19 cellular contexts compared by ENCODE assay signal in the genomic region with DNA sequence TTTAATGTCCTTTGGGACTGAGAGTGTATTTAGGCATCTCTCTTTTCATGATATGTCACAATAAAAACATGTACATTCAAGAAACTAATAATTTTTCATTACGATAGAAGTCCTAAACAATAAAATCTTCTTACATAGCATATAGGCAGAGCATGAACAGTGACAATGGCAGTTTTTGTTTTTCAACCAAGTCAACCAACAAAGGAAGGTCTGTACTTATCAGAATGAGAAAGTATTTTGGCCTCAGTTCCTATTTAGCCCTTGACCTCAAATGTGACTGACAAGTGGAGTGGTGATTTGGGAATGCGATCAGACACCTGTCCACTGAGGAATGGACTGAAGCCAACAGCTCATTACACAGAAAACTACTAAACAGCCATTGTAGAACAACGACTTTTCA.
"Had no signal": no experiment of that assay in that cellular context is flagged by ENCODE, and none has a peak within 500 bp of the region (broad histone marks: within the 10 kb centered on the region; RNA-seq: fewer than 3 reads in every experiment).

No MANE protein-coding gene starts in this region.

- H3K4me3 ChIP-seq: heart right ventricle, mucosa of descending colon, tibial artery, upper lobe of left lung, uterus had no signal

- H3K27me3 ChIP-seq: heart right ventricle, neutrophil, tibial artery, upper lobe of left lung, uterus had no signal

- H3K36me3 Mint-ChIP-seq: stimulated activated effector memory CD8-positive, alpha-beta T cell treated with anti-CD3 and anti-CD28 coated beads, Interleukin-12 subunit alpha, Interleukin-12 subunit beta, amount 100 ng/mL, for 72 hours had no signal

- FAIRE-seq: endothelial cell of umbilical vein, frontal cortex, islet of Langerhans, small intestine had no signal

- H3K9me3 ChIP-seq: heart right ventricle, mucosa of descending colon, neutrophil, tibial artery, upper lobe of left lung, uterus had no signal

- DNase-seq: dermis blood vessel endothelial cell; endodermal cell; heart right ventricle; kidney glomerular epithelial cell; mucosa of descending colon; naive thymus-derived CD8-positive, alpha-beta T cell; right cardiac atrium; small intestine; stimulated activated CD4-positive, alpha-beta T cell treated with anti-CD3 and anti-CD28 coated beads, Interleukin-12 subunit alpha, Interleukin-12 subunit beta, amount 100 ng/mL, for 4 hours; stimulated activated CD4-positive, alpha-beta T cell treated with anti-CD3 and anti-CD28 coated beads, Interleukin-2, amount 100 ng/mL, for 48 hours; stimulated activated naive CD8-positive, alpha-beta T cell treated with anti-CD3 and anti-CD28 coated beads, Interleukin-15, Interleukin-2, amounts not matched to agents 100 U/mL and 50 U/mL, for 24 hours; tibial artery; upper lobe of left lung; uterus had no signal

- H3K4me1 Mint-ChIP-seq: naive thymus-derived CD8-positive, alpha-beta T cell; stimulated activated effector memory CD8-positive, alpha-beta T cell treated with anti-CD3 and anti-CD28 coated beads, Interleukin-12 subunit alpha, Interleukin-12 subunit beta, amount 100 ng/mL, for 72 hours had no signal

- H3K9me3 Mint-ChIP-seq: stimulated activated effector memory CD8-positive, alpha-beta T cell treated with anti-CD3 and anti-CD28 coated beads, Interleukin-12 subunit alpha, Interleukin-12 subunit beta, amount 100 ng/mL, for 72 hours had no signal

- H3K27ac ChIP-seq: heart right ventricle, neutrophil, tibial artery, upper lobe of left lung, uterus had no signal

- ATAC-seq: heart right ventricle; mucosa of descending colon; naive thymus-derived CD8-positive, alpha-beta T cell; right cardiac atrium; stimulated activated effector memory CD8-positive, alpha-beta T cell treated with anti-CD3 and anti-CD28 coated beads, Interleukin-12 subunit alpha, Interleukin-12 subunit beta, amount 100 ng/mL, for 72 hours; stimulated activated naive CD8-positive, alpha-beta T cell treated with anti-CD3 and anti-CD28 coated beads, Interleukin-15, Interleukin-2, amounts not matched to agents 100 U/mL and 50 U/mL, for 24 hours had no signal

- H3K27ac Mint-ChIP-seq: endodermal cell; naive thymus-derived CD8-positive, alpha-beta T cell; stimulated activated effector memory CD8-positive, alpha-beta T cell treated with anti-CD3 and anti-CD28 coated beads, Interleukin-12 subunit alpha, Interleukin-12 subunit beta, amount 100 ng/mL, for 72 hours had no signal

- H3K4me1 ChIP-seq: heart right ventricle, tibial artery, upper lobe of left lung, uterus had no signal

- H3K4me3 Mint-ChIP-seq: endodermal cell; naive thymus-derived CD8-positive, alpha-beta T cell; stimulated activated effector memory CD8-positive, alpha-beta T cell treated with anti-CD3 and anti-CD28 coated beads, Interleukin-12 subunit alpha, Interleukin-12 subunit beta, amount 100 ng/mL, for 72 hours had no signal

- H3K36me3 ChIP-seq: heart right ventricle, neutrophil, tibial artery, upper lobe of left lung, uterus had no signal
